ENCODE assay signal across 25 cellular contexts in the genomic region with DNA sequence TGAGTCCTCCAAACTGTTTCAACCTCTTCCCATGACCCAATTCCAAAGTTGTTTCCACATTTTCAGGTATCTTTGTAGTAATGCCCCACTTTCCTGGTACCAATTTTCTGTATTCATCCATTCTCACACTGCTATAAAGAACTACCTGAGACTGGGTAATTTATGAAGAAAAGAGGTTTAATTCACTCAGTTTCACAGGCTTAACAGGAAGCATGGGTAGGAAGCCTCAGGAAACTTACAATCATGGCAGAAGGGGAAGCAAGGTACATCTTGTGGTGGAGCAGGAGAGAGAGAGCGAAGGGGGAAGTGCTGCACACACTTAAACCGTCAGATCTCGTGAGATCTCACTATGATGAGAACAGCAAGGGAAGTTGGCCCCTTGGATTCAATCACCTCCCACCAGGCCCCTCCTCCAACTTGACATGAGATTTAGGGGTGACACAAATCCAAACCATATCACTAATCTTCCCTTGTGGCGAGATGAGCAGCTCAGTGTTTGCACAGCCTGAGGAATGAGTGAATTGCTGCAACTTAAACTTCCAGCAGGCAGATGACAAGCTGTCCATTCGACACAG. TPM values are rescaled to one million over a fixed set of nuclear protein-coding genes. Genes with fewer than 3 reads are reported as not detected.
DNase-seq lines count a peak whose midpoint lies in the region; ATAC-seq, FAIRE-seq and TF ChIP-seq lines count a peak whose summit lies in the region.
"Had no signal": no experiment of that assay in that cellular context is flagged by ENCODE, and none has a peak within 500 bp of the region (broad histone marks: within the 10 kb centered on the region; RNA-seq: fewer than 3 reads in every experiment).

No MANE protein-coding gene starts in this region.

- TF ChIP-seq CTCF in IMR-90 (conservative IDR thresholded peaks at IDR 0.05; ENCODE audit: low read depth, low read length), result no peak
- TF ChIP-seq CTCF in K562 (IDR thresholded peaks at IDR 0.05 in 2 of 3, conservative IDR thresholded peaks at IDR 0.05 in 1 of 3; ENCODE audit: insufficient read depth in 2 of 3, low read depth in 1 of 3, low read length in 3 of 3), result no peak
- TF ChIP-seq CTCF in upper lobe of left lung (IDR thresholded peaks at IDR 0.05), result no peak
- TF ChIP-seq CTCF in MM.1S (IDR thresholded peaks at IDR 0.05; ENCODE audit: low read length), result no peak

- H4K91ac ChIP-seq in IMR-90 (ENCODE audit: insufficient read depth, low read depth, low read length), result no peak overlapping the region

- no peak overlapping the region for H2BK5ac ChIP-seq in IMR-90 (ENCODE audit: low read depth, low read length, poor library complexity, severe bottlenecking)

- H3K79me1 ChIP-seq in IMR-90 (ENCODE audit: low read depth in 1 of 2, low read length in 2 of 2), result no peaks in the 10 kb centered on the region

- peak overlapping the region; percentile 55 for H2AK9ac ChIP-seq in IMR-90 (replicated peaks; ENCODE audit: low read depth, low read length, poor library complexity)

- intact Hi-C loops in IMR-90 (cut with micrococcal nuclease) (no loop called here), K562 (cut with micrococcal nuclease) (no loop called here)

- TF ChIP-seq RAD21 in IMR-90 (IDR thresholded peaks at IDR 0.05; ENCODE audit: low read length), result no peak
- no peak for TF ChIP-seq RAD21 in K562 (CRISPR knock-in tag; conservative IDR thresholded peaks at IDR 0.05 in 1 of 2, IDR thresholded peaks at IDR 0.05 in 1 of 2)

- no peak overlapping the region for H3K4me2 ChIP-seq in IMR-90 (ENCODE audit: low read depth, low read length)
- no peak overlapping the region for H3K4me2 ChIP-seq in K562 (ENCODE audit: insufficient read depth, low read length)
- no peak overlapping the region for H3K4me2 ChIP-seq in MM.1S (ENCODE audit: low read depth, low read length)
- H3K4me2 ChIP-seq: PC-9 had no signal

- no TSS peak for BruUV-seq in IMR-90 (replicated peaks; lab: Mats Ljungman, UMichigan)
- no TSS peak for BruUV-seq in K562 (replicated peaks; lab: Mats Ljungman, UMichigan)

- no peaks in the 10 kb centered on the region for H3K36me3 ChIP-seq in IMR-90 (ENCODE audit: control insufficient read depth, insufficient read depth, low read length)
- no peaks in the 10 kb centered on the region for H3K36me3 ChIP-seq in K562 (ENCODE audit: control insufficient read depth, insufficient read depth, low read length)
- no peaks in the 10 kb centered on the region for H3K36me3 ChIP-seq in upper lobe of left lung
- H3K36me3 ChIP-seq in MM.1S (replicated peaks; ENCODE audit: insufficient read depth, low read length), result no peaks in the 10 kb centered on the region
- H3K36me3 ChIP-seq: HAP-1, right atrium auricular region had no signal

- no peak overlapping the region for H3K27ac ChIP-seq in IMR-90 (ENCODE audit: insufficient read depth, low read length)
- no peak overlapping the region for H3K27ac ChIP-seq in K562 (ENCODE audit: extremely low read depth, low read depth, low read length)
- peak overlapping the region in 1 of 4 donors; percentile 17 for H3K27ac ChIP-seq in upper lobe of left lung
- H3K27ac ChIP-seq in MM.1S (ENCODE audit: low read length), result no peak overlapping the region
- H3K27ac ChIP-seq: 22Rv1, PC-9, right atrium auricular region had no signal

- no peak overlapping the region for H4K5ac ChIP-seq in IMR-90 (ENCODE audit: low read depth, low read length)

- H3K9me2 ChIP-seq in MM.1S (replicated peaks; ENCODE audit: insufficient read depth, low read length), result no peaks in the 10 kb centered on the region

- in situ Hi-C loops in IMR-90 (cut with MboI; ENCODE audit: low sequenced_read_pairs) (loop anchor here (10.0 kb wide), 3 partner anchors 199 to 709 kb away; no protein-coding TSS in a partner anchor), K562 (cut with MboI) (loop anchor here (25.0 kb wide), 1 partner anchor 702 kb away; no protein-coding TSS in a partner anchor)

- H3K18ac ChIP-seq in IMR-90 (ENCODE audit: low read depth, low read length), result no peak overlapping the region; the same call in 1 of the 2 replicates

- WGBS in IMR-90 (ENCODE audit: extremely low coverage in 2 of 2, insufficient read length in 1 of 2), 2 experiments, result 80% methylated on average over 1 of the region's 5 CpGs; no CpG with 5 or more reads in 1 of the 2 experiments
- WGBS in K562 (ENCODE audit: insufficient coverage, low coverage, missing lambda C conversion rate), result 0% methylated on average over 5 of the region's 5 CpGs
- WGBS in upper lobe of left lung, 2 donors, result 66 to 70% methylated on average over 4 to 5 of the region's 5 CpGs

- H3K4ac ChIP-seq in IMR-90 (ENCODE audit: low read depth, low read length), result no peak overlapping the region

- no peak overlapping the region for H3K56ac ChIP-seq in IMR-90 (ENCODE audit: extremely low read depth, insufficient read depth, low read length)

- 0 out of 3 replicates have a peak overlapping the region, but pooled peaks have one; percentile 22 for H2BK15ac ChIP-seq in IMR-90 (ENCODE audit: low read depth, low read length)

- H3K14ac ChIP-seq in IMR-90 (replicated peaks; ENCODE audit: low read depth, low read length), result no peak overlapping the region

- no peak overlapping the region for H4K8ac ChIP-seq in IMR-90 (ENCODE audit: low read depth in 2 of 2, low read length in 2 of 2)

- H2BK20ac ChIP-seq in IMR-90 (ENCODE audit: low read depth, low read length), result no peak overlapping the region

- peak; percentile 19 for FAIRE-seq in K562 (lab: Jason Lieb, UNC)
- FAIRE-seq: bronchial epithelial cell had no signal

- no peak overlapping the region for H3K4me3 ChIP-seq in IMR-90 (ENCODE audit: insufficient read depth, low read depth, low read length)
- H3K4me3 ChIP-seq in K562, result no peak overlapping the region
- H3K4me3 ChIP-seq in upper lobe of left lung, result no peak overlapping the region
- no peak overlapping the region for H3K4me3 ChIP-seq in MM.1S (ENCODE audit: low read length)
- H3K4me3 ChIP-seq: HAP-1, PC-9, right atrium auricular region had no signal

- TF ChIP-seq EP300 in K562 (IDR thresholded peaks at IDR 0.05; ENCODE audit: low read length) (no peak), upper lobe of left lung (IDR thresholded peaks at IDR 0.05) (no peak)

- H3K9me3 ChIP-seq in IMR-90 (ENCODE audit: control insufficient read depth, insufficient read depth, low read length), result no peaks in the 10 kb centered on the region
- H3K9me3 ChIP-seq in K562 (replicated peaks; ENCODE audit: control insufficient read depth, insufficient read depth, low read depth, low read length), result no peaks in the 10 kb centered on the region
- no peaks in the 10 kb centered on the region for H3K9me3 ChIP-seq in upper lobe of left lung
- H3K9me3 ChIP-seq in MM.1S (replicated peaks; ENCODE audit: insufficient read depth, low read length), result no peaks in the 10 kb centered on the region
- H3K9me3 ChIP-seq: HAP-1, right atrium auricular region had no signal

- ATAC-seq in IMR-90 (ENCODE audit: low read depth) (no peak), K562 (peak; percentile 62), upper lobe of left lung (ENCODE audit: low FRiP score in 2 of 2) (no peak)
- ATAC-seq: activated CD4-positive, CD25-positive, alpha-beta regulatory T cell treated with anti-CD3 and anti-CD28 coated beads, Interleukin-2, amount 50 U/mL, for 24 hours had no signal

- dilution Hi-C loops in IMR-90 (cut with HindIII; ENCODE audit: low sequenced_read_pairs, unreplicated experiment), result no loop called here

- H3K4me1 ChIP-seq in IMR-90 (ENCODE audit: control insufficient read depth, insufficient read depth, low read length) (peaks cover 7% of the 10 kb centered on the region; the same call in 1 of the 2 replicates), K562 (replicated peaks in 1 of 2; ENCODE audit: control insufficient read depth in 2 of 2, insufficient read depth in 2 of 2, low read length in 2 of 2) (no peaks in the 10 kb centered on the region), upper lobe of left lung (peaks cover 0 to 4% (median 0%) of the 10 kb centered on the region in 4 donors), MM.1S (ENCODE audit: low read length) (no peaks in the 10 kb centered on the region)
- H3K4me1 ChIP-seq: HAP-1, right atrium auricular region had no signal

- no peak overlapping the region for H3K23ac ChIP-seq in IMR-90 (ENCODE audit: low read depth, low read length)

- peak overlapping the region; percentile 58 for H2AFZ ChIP-seq in IMR-90 (replicated peaks; ENCODE audit: low read length, poor library complexity)
- peak overlapping the region; percentile 1; the same call in 1 of the 2 replicates for H2AFZ ChIP-seq in K562 (ENCODE audit: low read depth, low read length)
- H2AFZ ChIP-seq in MM.1S (ENCODE audit: low read length), result no peak overlapping the region
- H2AFZ ChIP-seq: PC-9 had no signal

- no peak overlapping the region for H3K9ac ChIP-seq in IMR-90 (ENCODE audit: low read depth, low read length)
- H3K9ac ChIP-seq in K562 (ENCODE audit: insufficient read depth in 1 of 2, low read depth in 2 of 2, low read length in 2 of 2), result no peak overlapping the region
- no peak overlapping the region for H3K9ac ChIP-seq in MM.1S (ENCODE audit: low read length)

- H3K27me3 ChIP-seq in IMR-90 (ENCODE audit: control insufficient read depth, insufficient read depth, low read length) (peaks cover 51% of the 10 kb centered on the region), K562 (ENCODE audit: control insufficient read depth in 2 of 2, insufficient read depth in 2 of 2, low read length in 2 of 2) (peaks cover 23 to 48% of the 10 kb centered on the region in 2 experiments), upper lobe of left lung (no peaks in the 10 kb centered on the region), MM.1S (replicated peaks; ENCODE audit: insufficient read depth, low read length) (no peaks in the 10 kb centered on the region)
- H3K27me3 ChIP-seq: right atrium auricular region had no signal

- CTCF ChIA-PET in IMR-90 (lab: Yijun Ruan, JAX), result interaction anchor here (0.6 to 3.3 kb wide), 5 partner anchors 12 to 326 kb away, joined by 3 to 11 read pairs (median 6); no protein-coding TSS in a partner anchor
- CTCF ChIA-PET in K562 (lab: Yijun Ruan, JAX; ENCODE audit: low intra/inter-chr PET ratio), result no interaction called here

- peak overlapping the region; percentile 39; the same call in 1 of the 2 replicates for H2AK5ac ChIP-seq in IMR-90 (ENCODE audit: low read depth, low read length)

- H3F3A ChIP-seq in MM.1S (ENCODE audit: insufficient read depth, low read length), result no peaks in the 10 kb centered on the region

- no peak for TF ChIP-seq POLR2A in IMR-90 (IDR thresholded peaks at IDR 0.05; ENCODE audit: low read depth, low read length)
- no peak for TF ChIP-seq POLR2A in K562 (conservative IDR thresholded peaks at IDR 0.05)
- no peak for TF ChIP-seq POLR2A in upper lobe of left lung (IDR thresholded peaks at IDR 0.05)

- H3K9me1 ChIP-seq in IMR-90 (ENCODE audit: insufficient read depth, low read length) (no peaks in the 10 kb centered on the region; the same call in 1 of the 2 replicates), K562 (ENCODE audit: control insufficient read depth, insufficient read depth, low read length) (no peaks in the 10 kb centered on the region)

- POLR2A ChIA-PET in IMR-90 (lab: Charles Lee; ENCODE audit: unreplicated experiment) (no interaction called here), K562 (lab: Yijun Ruan, JAX) (no interaction called here)

- no peak overlapping the region for H2BK120ac ChIP-seq in IMR-90 (ENCODE audit: low read depth, low read length)

- DNase-seq in SKM-1 treated with dmso at 0.1 percent for 144 hours (lab: John Stamatoyannopoulos, UW; ENCODE audit: unreplicated experiment) (peak; percentile 11), SKM-1 (lab: John Stamatoyannopoulos, UW; ENCODE audit: unreplicated experiment) (no peak), IMR-90 (no peak), NOMO-1 treated with dmso at 0.1 percent for 144 hours (lab: John Stamatoyannopoulos, UW; ENCODE audit: unreplicated experiment) (peak; percentile 51), K562 (ENCODE audit: extremely low read depth in 1 of 4, low spot score in 3 of 4) (no peak), upper lobe of left lung (no peak), MM.1S (no peak), occipital lobe (lab: John Stamatoyannopoulos, UW) (no peak)
- DNase-seq: activated CD4-positive, alpha-beta memory T cell treated with anti-CD3 and anti-CD28 coated beads, Interleukin-2, amount 10 ng/mL, durations not matched to agents 7 days and 5 days; activated naive CD4-positive, alpha-beta T cell treated with anti-CD3 and anti-CD28 coated beads, Interleukin-2, amount 10 ng/mL, durations not matched to agents 7 days and 5 days; anterior cingulate cortex; DND-41; NCI-H2081 treated with DMSO at 0.1 percent for 48 hours; NCI-H446; PC-9; Right ventricle myocardium superior; stimulated activated CD4-positive, alpha-beta T cell treated with anti-CD3 and anti-CD28 coated beads, Interleukin-2, amount 100 ng/mL, for 24 hours; substantia nigra; SW 1271; T1000 had no signal

- no peaks in the 10 kb centered on the region for H4K20me1 ChIP-seq in IMR-90 (ENCODE audit: insufficient read depth, low read length)
- H4K20me1 ChIP-seq in K562 (replicated peaks; ENCODE audit: control insufficient read depth, insufficient read depth, low read length), result no peaks in the 10 kb centered on the region; the same call in 1 of the 2 replicates
- H4K20me1 ChIP-seq in MM.1S (ENCODE audit: insufficient read depth, low read length), result no peaks in the 10 kb centered on the region

- H3K79me2 ChIP-seq in K562 (ENCODE audit: control insufficient read depth, insufficient read depth, low read length), result no peaks in the 10 kb centered on the region
- H3K79me2 ChIP-seq in MM.1S (ENCODE audit: low read length), result no peaks in the 10 kb centered on the region

RNA-seq across cellular contexts. Expression of gene TRIP13, which starts 42.9 kb away (rescaled TPM):
- total RNA-seq in IMR-90 (2012; rRNA removed), result 27.2 and 35.5 TPM in 2 replicates
- 16.3 and 17.1 TPM in 2 replicates for polyA plus RNA-seq in IMR-90 (2012; rRNA removed)
- polyA plus RNA-seq in IMR-90 (2012; cell fraction: cytosol; rRNA removed), result 6.5 and 11.4 TPM in 2 replicates
- polyA plus RNA-seq in IMR-90 (2012; cell fraction: nucleus; rRNA removed; ENCODE audit: low replicate concordance), result 4.6 and 11.3 TPM in 2 replicates
- total RNA-seq in K562 (2011; cell fraction: chromatin; rRNA removed; ENCODE audit: low replicate concordance), result 80.8 and 99.7 TPM in 2 replicates
- 42.2 and 50.7 TPM in 2 replicates for total RNA-seq in K562 (2011; cell fraction: nucleolus; rRNA removed)
- total RNA-seq in K562 (2011; cell fraction: nucleoplasm; rRNA removed), result 38.0 and 41.1 TPM in 2 replicates
- 48.2 and 68.7 TPM in 2 replicates for total RNA-seq in K562 (2014; rRNA removed)
- total RNA-seq in K562 (2014; rRNA removed; fragmentation: Illumina TruSeq; extraction: Trizol), result 55.2 and 56.8 TPM in 2 replicates
- 45.1 and 50.8 TPM in 2 replicates for total RNA-seq in K562 (2015; rRNA removed; fragmentation: Illumina TruSeq; extraction: Trizol)
- total RNA-seq in K562 (2021), result 50.0 and 53.2 TPM in 2 replicates
- 93.2 and 116 TPM in 2 replicates for polyA plus RNA-seq in K562 (2011; rRNA removed)
- polyA plus RNA-seq in K562 (2011; cell fraction: cytosol; rRNA removed), result 35.6 and 39.2 TPM in 2 replicates
- polyA plus RNA-seq in K562 (2011; cell fraction: nucleus; rRNA removed), result 107 and 115 TPM in 2 replicates
- polyA plus RNA-seq in K562 (2012), result 39.7 and 46.2 TPM in 2 replicates
- polyA plus RNA-seq in K562 (2014; fragmentation: Illumina TruSeq; extraction: Trizol), result 62.6 and 73.0 TPM in 2 replicates
- 10 to 100 TPM; 24.1 to 28.9 TPM for polyA plus RNA-seq in K562 (2014; fragmentation: Nextera tagmentation; extraction: Ambion mirVana)
- 65.2 and 73.4 TPM in 2 replicates for polyA plus RNA-seq in K562 (2014; rRNA removed)
- polyA minus RNA-seq in K562 (2011; rRNA and poly(A)+ RNA removed), result 74.7 and 79.6 TPM in 2 replicates
- 37.0 and 47.0 TPM in 2 replicates for polyA minus RNA-seq in K562 (2011; cell fraction: cytosol; rRNA and poly(A)+ RNA removed)
- 20.7 and 35.1 TPM in 2 replicates for polyA minus RNA-seq in K562 (2011; cell fraction: nucleus; rRNA and poly(A)+ RNA removed)
- 1 to 10 TPM; 1.0 to 2.1 (median 1.5) TPM for total RNA-seq in upper lobe of left lung
- total RNA-seq in occipital lobe, result 7.5 TPM

RNA-seq across cellular contexts. Expression of gene BRD9, which starts 43.0 kb away (rescaled TPM):
- total RNA-seq in IMR-90 (2012; rRNA removed), result 40.0 and 43.4 TPM in 2 replicates
- 19.1 and 22.0 TPM in 2 replicates for polyA plus RNA-seq in IMR-90 (2012; rRNA removed)
- polyA plus RNA-seq in IMR-90 (2012; cell fraction: cytosol; rRNA removed), result 11.5 and 12.8 TPM in 2 replicates
- 37.5 and 50.9 TPM in 2 replicates for polyA plus RNA-seq in IMR-90 (2012; cell fraction: nucleus; rRNA removed; ENCODE audit: low replicate concordance)
- 217 and 274 TPM in 2 replicates for total RNA-seq in K562 (2011; cell fraction: chromatin; rRNA removed; ENCODE audit: low replicate concordance)
- 94.6 and 102 TPM in 2 replicates for total RNA-seq in K562 (2011; cell fraction: nucleolus; rRNA removed)
- 114 and 119 TPM in 2 replicates for total RNA-seq in K562 (2011; cell fraction: nucleoplasm; rRNA removed)
- 52.8 and 58.5 TPM in 2 replicates for total RNA-seq in K562 (2014; rRNA removed)
- 37.9 and 39.5 TPM in 2 replicates for total RNA-seq in K562 (2014; rRNA removed; fragmentation: Illumina TruSeq; extraction: Trizol)
- 43.1 and 44.9 TPM in 2 replicates for total RNA-seq in K562 (2015; rRNA removed; fragmentation: Illumina TruSeq; extraction: Trizol)
- 62.3 and 68.7 TPM in 2 replicates for total RNA-seq in K562 (2021)
- polyA plus RNA-seq in K562 (2011; rRNA removed), result 17.3 and 18.0 TPM in 2 replicates
- 14.1 and 18.3 TPM in 2 replicates for polyA plus RNA-seq in K562 (2011; cell fraction: cytosol; rRNA removed)
- polyA plus RNA-seq in K562 (2011; cell fraction: nucleus; rRNA removed), result 96.2 and 143 TPM in 2 replicates
- 36.5 and 41.6 TPM in 2 replicates for polyA plus RNA-seq in K562 (2012)
- polyA plus RNA-seq in K562 (2014; fragmentation: Illumina TruSeq; extraction: Trizol), result 49.7 and 54.7 TPM in 2 replicates
- 1 to 10 TPM; 2.4 to 3.7 TPM for polyA plus RNA-seq in K562 (2014; fragmentation: Nextera tagmentation; extraction: Ambion mirVana)
- 51.8 and 56.4 TPM in 2 replicates for polyA plus RNA-seq in K562 (2014; rRNA removed)
- 23.4 and 26.6 TPM in 2 replicates for polyA minus RNA-seq in K562 (2011; rRNA and poly(A)+ RNA removed)
- polyA minus RNA-seq in K562 (2011; cell fraction: cytosol; rRNA and poly(A)+ RNA removed), result 16.0 and 18.9 TPM in 2 replicates
- polyA minus RNA-seq in K562 (2011; cell fraction: nucleus; rRNA and poly(A)+ RNA removed), result 54.1 and 62.2 TPM in 2 replicates
- total RNA-seq in upper lobe of left lung, result 100 to 1,000 TPM in 1 of 6 donors, 10 to 100 TPM in 5; 37.5 to 160 (median 42.3) TPM
- total RNA-seq in occipital lobe, result 36.5 TPM

Comparison
In these comparisons a context has a peak if more than half of its experiments do, and no peak if none do; other contexts are left out.
1. DNase-seq: peak in SKM-1 treated with dmso at 0.1 percent for 144 hours (single experiment) and NOMO-1 treated with dmso at 0.1 percent for 144 hours (single experiment); none in SKM-1 (single experiment), IMR-90 (single experiment), K562 (0 of 4), upper lobe of left lung (0 of 2), MM.1S (single experiment) and occipital lobe (single experiment).